18 cellular contexts compared by ENCODE assay signal in the genomic region with DNA sequence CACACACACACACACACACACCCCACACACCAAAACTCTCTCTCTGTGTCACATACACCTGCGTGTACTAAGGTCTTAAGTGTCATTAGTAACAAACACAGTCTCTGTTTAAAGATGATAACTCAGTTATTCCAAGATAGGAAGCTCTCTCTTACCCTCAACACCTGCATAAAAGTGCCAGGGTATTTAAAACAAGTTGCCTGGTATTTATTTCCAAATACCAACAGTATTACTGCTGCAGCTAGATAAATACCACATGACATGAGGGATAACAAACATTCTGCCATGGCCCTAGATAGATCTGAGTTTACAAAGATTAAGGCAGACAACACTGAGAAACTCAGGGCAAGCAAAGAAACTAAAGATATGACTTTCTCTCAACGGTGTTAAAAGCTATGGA.
A peak's percentile ranks its signal among the peaks of the same experiment; 100 is the strongest.
DNase-seq lines count a peak whose midpoint lies in the region; ATAC-seq and TF ChIP-seq lines count a peak whose summit lies in the region.
"Had no signal": no experiment of that assay in that cellular context is flagged by ENCODE, and none has a peak within 500 bp of the region (broad histone marks: within the 10 kb centered on the region; RNA-seq: fewer than 3 reads in every experiment).

No MANE protein-coding gene starts in this region.

- intact Hi-C loops in PC-9 (cut with micrococcal nuclease; ENCODE audit: unreplicated experiment) = loop anchor here (5.0 kb wide), 2 partner anchors 126 to 144 kb away; no protein-coding TSS in a partner anchor

- H3K4me2 ChIP-seq in PC-9 (no peak overlapping the region), skeletal muscle satellite cell (ENCODE audit: low read length) (peak overlapping the region; percentile 75)
- H3K4me2 ChIP-seq: GM23338 had no signal

- no peaks in the 10 kb centered on the region for H3K9me2 ChIP-seq in PC-9 (ENCODE audit: insufficient read depth)

- 0 out of 2 replicates have a peak overlapping the region, but pooled peaks have one; percentile 44 for H2AFZ ChIP-seq in PC-9
- H2AFZ ChIP-seq: GM23338 had no signal

- H3K36me3 ChIP-seq in PC-9 (ENCODE audit: low read depth) (no peaks in the 10 kb centered on the region), skeletal muscle satellite cell (ENCODE audit: insufficient read depth, low read length) (no peaks in the 10 kb centered on the region)
- H3K36me3 ChIP-seq: SJCRH30, spleen had no signal

- no peak for TF ChIP-seq CTCF in PC-9 (conservative IDR thresholded peaks at IDR 0.05)

- H3K4me1 ChIP-seq in PC-9 (replicated peaks; ENCODE audit: insufficient read depth) (no peaks in the 10 kb centered on the region), skeletal muscle satellite cell (ENCODE audit: control insufficient read depth, insufficient read depth, low read length) (peaks cover 61% of the 10 kb centered on the region)

- no TSS peak for BruUV-seq in PC-9 (replicated peaks; lab: Mats Ljungman, UMichigan)

- H3K9me3 ChIP-seq in PC-9 (ENCODE audit: insufficient read depth, low read depth) = no peaks in the 10 kb centered on the region
- H3K9me3 ChIP-seq in skeletal muscle satellite cell (replicated peaks; ENCODE audit: low read length) = no peaks in the 10 kb centered on the region
- H3K9me3 ChIP-seq: spleen had no signal

- H4K20me1 ChIP-seq in PC-9 (ENCODE audit: insufficient read depth) = no peaks in the 10 kb centered on the region

- ATAC-seq in GM18511 (IDR thresholded peaks at IDR 0.05; ENCODE audit: unreplicated experiment) = peak; percentile 6
- ATAC-seq: GM23338; K562; left colon; stimulated activated memory B cell treated with anti-CD40 and anti-IgM and Interleukin-4, amounts not matched to agents 10 μg/mL and 1 μg/mL and 100 μg/mL, for 72 hours had no signal

- no peak overlapping the region for H3K4me3 ChIP-seq in PC-9
- H3K4me3 ChIP-seq in skeletal muscle satellite cell (ENCODE audit: low read length) = peak overlapping the region; percentile 41
- H3K4me3 ChIP-seq: GM23338, K562, SJCRH30, spleen had no signal

- H3K27me3 ChIP-seq in PC-9 (ENCODE audit: insufficient read depth, low read depth) (no peaks in the 10 kb centered on the region), skeletal muscle satellite cell (ENCODE audit: control insufficient read depth, insufficient read depth, low read length) (no peaks in the 10 kb centered on the region)
- H3K27me3 ChIP-seq: SJCRH30, spleen had no signal

- no peaks in the 10 kb centered on the region for H3F3A ChIP-seq in PC-9 (ENCODE audit: insufficient read depth, low read depth)

- no peaks in the 10 kb centered on the region for H3K79me2 ChIP-seq in PC-9 (ENCODE audit: low read depth)

- CTCF ChIA-PET in PC-9 (lab: Charles Lee) = interaction anchor here (0.7 kb wide), 1 partner anchor 134 kb away, joined by 10 read pairs; no protein-coding TSS in a partner anchor

- DNase-seq in PC-9 (peak in 1 of 2 experiments; percentile 39), dermis blood vessel endothelial cell (peak; percentile 25), cerebellum (ENCODE audit: low spot score) (no peak), GDM1 (lab: John Stamatoyannopoulos, UW) (no peak), NCI-H446 treated with DMSO at 0.1 percent for 48 hours (lab: John Stamatoyannopoulos, UW) (no peak)
- DNase-seq: activated CD4-positive, alpha-beta T cell treated with anti-CD3 and anti-CD28 coated beads, Interleukin-2, amount 50 U/mL, for 1 hour; activated T-cell treated with anti-CD3 and anti-CD28 coated beads, Interleukin-2, amount 50 U/mL, for 1 hour; left colon; NCI-H1417 treated with DMSO at 0.1 percent for 48 hours; NCI-H345; SJCRH30; spleen; T1000 had no signal

- H3K9ac ChIP-seq in skeletal muscle satellite cell (ENCODE audit: low read depth, low read length) = peak overlapping the region; percentile 65

- POLR2A ChIA-PET in PC-9 (lab: Charles Lee; ENCODE audit: unreplicated experiment) = interaction anchor here (0.7 kb wide), 1 partner anchor 35 kb away, joined by 35 read pairs; no protein-coding TSS in a partner anchor

- H3K27ac ChIP-seq in PC-9 = no peak overlapping the region
- H3K27ac ChIP-seq: SJCRH30, spleen had no signal
